ENCODE assay signal across 8 cellular contexts in genomic region chr5:122311400-122311887, GRCh38. TPM values are rescaled to one million over a fixed set of nuclear protein-coding genes. Genes with fewer than 3 reads are reported as not detected.
DNase-seq lines count a peak whose midpoint lies in the region; ATAC-seq lines count a peak whose summit lies in the region.

No MANE protein-coding gene starts in this region.

- no peaks in the 10 kb centered on the region for H3K4me1 Mint-ChIP-seq in activated T-helper 1 cell treated with anti-CD3 and anti-CD28 coated beads, Interleukin-12 subunit alpha, Interleukin-12 subunit beta, Interleukin-2, Interleukin-4 antibody, amounts not matched to agents 30 ng/mL and 10 ng/mL and 1 ng/mL, durations not matched to agents 14 hours and 24 hours and 36 hours (ENCODE audit: low read depth)
- H3K4me1 Mint-ChIP-seq in immature natural killer cell: no peaks in the 10 kb centered on the region

- H3K9me3 ChIP-seq in NT2/D1 (ENCODE audit: insufficient read depth, low read length): no peaks in the 10 kb centered on the region

- peak overlapping the region; percentile 61 for H3K4me3 ChIP-seq in NT2/D1 (ENCODE audit: insufficient read length, low read depth)

- H3K4me1 ChIP-seq in NT2/D1 (ENCODE audit: insufficient read depth, insufficient read length): no peaks in the 10 kb centered on the region

- H3K27me3 ChIP-seq in NT2/D1 (ENCODE audit: insufficient read depth, insufficient read length): peaks cover 24% of the 10 kb centered on the region

- H3K9me3 Mint-ChIP-seq in activated T-helper 1 cell treated with anti-CD3 and anti-CD28 coated beads, Interleukin-12 subunit alpha, Interleukin-12 subunit beta, Interleukin-2, Interleukin-4 antibody, amounts not matched to agents 30 ng/mL and 10 ng/mL and 1 ng/mL, durations not matched to agents 14 hours and 24 hours and 36 hours: no peaks in the 10 kb centered on the region
- H3K9me3 Mint-ChIP-seq in immature natural killer cell: peaks cover under 1 to 35% (median 12%) of the 10 kb centered on the region in 6 donors

- ATAC-seq in GM18907 (IDR thresholded peaks at IDR 0.05; ENCODE audit: unreplicated experiment): peak; percentile 6
- ATAC-seq in left cardiac atrium: peak in 1 of 2 donors; percentile 24
- peak; percentile 5 for ATAC-seq in sciatic nerve
- ATAC-seq in HG02938 (IDR thresholded peaks at IDR 0.05; ENCODE audit: unreplicated experiment): no peak

- H3K36me3 ChIP-seq in NT2/D1 (ENCODE audit: insufficient read depth, insufficient read length, low read length): no peaks in the 10 kb centered on the region

- intact Hi-C loops in left cardiac atrium (cut with DNase I) (no loop called here), sciatic nerve (cut with DNase I) (no loop called here)
- intact Hi-C loops in activated T-helper 1 cell treated with anti-CD3 and anti-CD28 coated beads, Interleukin-12 subunit alpha, Interleukin-12 subunit beta, Interleukin-2, Interleukin-4 antibody, amounts not matched to agents 30 ng/mL and 10 ng/mL and 1 ng/mL, durations not matched to agents 14 hours and 24 hours and 36 hours (cut with micrococcal nuclease): loop anchor here (10.0 kb wide), 1 partner anchor 783 kb away; no protein-coding TSS in a partner anchor

- DNase-seq in NT2/D1 (ENCODE audit: low read depth, low spot score) (no peak), left cardiac atrium (peak; percentile 21), sciatic nerve (ENCODE audit: low spot score) (peak; percentile 55), NCI-H1694 (lab: John Stamatoyannopoulos, UW) (no peak), immature natural killer cell (no peak)
- no peak for DNase-seq in activated T-helper 1 cell treated with anti-CD3 and anti-CD28 coated beads, Interleukin-12 subunit alpha, Interleukin-12 subunit beta, Interleukin-2, Interleukin-4 antibody, amounts not matched to agents 30 ng/mL and 10 ng/mL and 1 ng/mL, durations not matched to agents 14 hours and 24 hours and 36 hours (ENCODE audit: low spot score)

- no peak overlapping the region for H3K4me3 Mint-ChIP-seq in activated T-helper 1 cell treated with anti-CD3 and anti-CD28 coated beads, Interleukin-12 subunit alpha, Interleukin-12 subunit beta, Interleukin-2, Interleukin-4 antibody, amounts not matched to agents 30 ng/mL and 10 ng/mL and 1 ng/mL, durations not matched to agents 14 hours and 24 hours and 36 hours
- H3K4me3 Mint-ChIP-seq in immature natural killer cell: no peak overlapping the region

- H3K9ac ChIP-seq in NT2/D1 (ENCODE audit: insufficient read length, low read depth): no peak overlapping the region

- peaks cover 53% of the 10 kb centered on the region for H3K27me3 Mint-ChIP-seq in activated T-helper 1 cell treated with anti-CD3 and anti-CD28 coated beads, Interleukin-12 subunit alpha, Interleukin-12 subunit beta, Interleukin-2, Interleukin-4 antibody, amounts not matched to agents 30 ng/mL and 10 ng/mL and 1 ng/mL, durations not matched to agents 14 hours and 24 hours and 36 hours (ENCODE audit: insufficient read depth)
- peaks cover 13 to 22% (median 15%) of the 10 kb centered on the region in 3 donors for H3K27me3 Mint-ChIP-seq in immature natural killer cell (ENCODE audit: low read depth in 3 of 3)

- no peak overlapping the region for H3K27ac Mint-ChIP-seq in activated T-helper 1 cell treated with anti-CD3 and anti-CD28 coated beads, Interleukin-12 subunit alpha, Interleukin-12 subunit beta, Interleukin-2, Interleukin-4 antibody, amounts not matched to agents 30 ng/mL and 10 ng/mL and 1 ng/mL, durations not matched to agents 14 hours and 24 hours and 36 hours
- H3K27ac Mint-ChIP-seq in immature natural killer cell: no peak overlapping the region

- H3K36me3 Mint-ChIP-seq in activated T-helper 1 cell treated with anti-CD3 and anti-CD28 coated beads, Interleukin-12 subunit alpha, Interleukin-12 subunit beta, Interleukin-2, Interleukin-4 antibody, amounts not matched to agents 30 ng/mL and 10 ng/mL and 1 ng/mL, durations not matched to agents 14 hours and 24 hours and 36 hours (ENCODE audit: low read depth): no peaks in the 10 kb centered on the region
- peaks cover 0 to 4% (median 0%) of the 10 kb centered on the region in 3 donors for H3K36me3 Mint-ChIP-seq in immature natural killer cell

RNA-seq across cellular contexts. Expression of gene SNCAIP, which starts 0.6 kb away (rescaled TPM):
- 1 to 10 TPM; 2.9 to 3.2 TPM for total RNA-seq in left cardiac atrium
- 8.1 TPM for total RNA-seq in sciatic nerve
- not detected in 2 replicates for total RNA-seq in activated T-helper 1 cell treated with anti-CD3 and anti-CD28 coated beads, Interleukin-12 subunit alpha, Interleukin-12 subunit beta, Interleukin-2, Interleukin-4 antibody, amounts not matched to agents 30 ng/mL and 10 ng/mL and 1 ng/mL, durations not matched to agents 14 hours and 24 hours and 36 hours
- polyA plus RNA-seq in immature natural killer cell: not detected

Comparison
In these comparisons a context has a peak if more than half of its experiments do, and no peak if none do; other contexts are left out.
1. DNase-seq: peak in left cardiac atrium (single experiment) and sciatic nerve (single experiment); none in NT2/D1 (single experiment), activated T-helper 1 cell treated with anti-CD3 and anti-CD28 coated beads, Interleukin-12 subunit alpha, Interleukin-12 subunit beta, Interleukin-2, Interleukin-4 antibody, amounts not matched to agents 30 ng/mL and 10 ng/mL and 1 ng/mL, durations not matched to agents 14 hours and 24 hours and 36 hours (single experiment), NCI-H1694 (single experiment) and immature natural killer cell (0 of 3).